ENCODE assay signal across 1 cellular context in genomic region chr1:155931332-155932038, GRCh38.
TF ChIP-seq lines count a peak whose summit lies in the region.

No MANE protein-coding gene starts in this region.

TF ChIP-seq in GM23338, 12 proteins besides CTCF, POLR2A, EP300 and RAD21 (continued from another document):
- TF ChIP-seq ZNF462 (CRISPR knock-in tag; IDR thresholded peaks at IDR 0.05): no peak
- no peak for TF ChIP-seq NANOG (IDR thresholded peaks at IDR 0.05; ENCODE audit: borderline replicate concordance)
- TF ChIP-seq POLR2AphosphoS5 (IDR thresholded peaks at IDR 0.05; ENCODE audit: low read depth): no peak
TF ChIP-seq in GM23338: peak in this region for 0.
